ENCODE assay signal across 27 cellular contexts in genomic region chr2:30308280-30308679, GRCh38.
"Had no signal": no experiment of that assay in that cellular context is flagged by ENCODE, and none has a peak within 500 bp of the region (broad histone marks: within the 10 kb centered on the region; RNA-seq: fewer than 3 reads in every experiment).

No MANE protein-coding gene starts in this region.

- H3K27ac ChIP-seq: stomach, suprapubic skin, testis, thoracic aorta, thyroid gland, tibial artery, tibial nerve, transverse colon, upper lobe of left lung, upper lobe of right lung, uterus, vagina had no signal

- H3K4me1 ChIP-seq: stomach, suprapubic skin, testis, thyroid gland, tibial nerve, transverse colon, upper lobe of left lung, upper lobe of right lung, uterus had no signal

- H3K36me3 Mint-ChIP-seq: stimulated activated effector memory CD8-positive, alpha-beta T cell treated with anti-CD3 and anti-CD28 coated beads, Interleukin-12 subunit alpha, Interleukin-12 subunit beta, amount 100 ng/mL, for 72 hours; stimulated activated memory B cell treated with anti-CD40 and anti-IgM and Interleukin-4, amounts not matched to agents 10 μg/mL and 1 μg/mL and 100 μg/mL, for 72 hours; type B pancreatic cell had no signal

- DNase-seq: stimulated activated CD4-positive, alpha-beta T cell treated with anti-CD3 and anti-CD28 coated beads, Interleukin-2, amount 100 ng/mL, for 48 hours; stimulated activated CD4-positive, alpha-beta T cell treated with anti-CD3 and anti-CD28 coated beads, Interleukin-4, amount 100 ng/mL, for 1 hour; stimulated activated CD4-positive, alpha-beta T cell treated with anti-CD3 and anti-CD28 coated beads, Interleukin-4, amount 100 ng/mL, for 24 hours; stimulated activated CD4-positive, alpha-beta T cell treated with anti-CD3 and anti-CD28 coated beads, Interleukin-4, amount 100 ng/mL, for 4 hours; stimulated activated CD8-positive, alpha-beta memory T cell treated with anti-CD3 and anti-CD28 coated beads, Interleukin-4, amount 100 ng/mL, for 48 hours; stimulated activated naive B cell treated with anti-CD40 and anti-IgM and Interleukin-4, amounts not matched to agents 10 μg/mL and 1 μg/mL and 100 μg/mL, for 72 hours; stimulated activated naive CD4-positive, alpha-beta T cell; stimulated activated naive CD8-positive, alpha-beta T cell treated with anti-CD3 and anti-CD28 coated beads, Interleukin-15, amount 100 ng/mL, for 72 hours; stimulated activated naive CD8-positive, alpha-beta T cell treated with anti-CD3 and anti-CD28 coated beads, Interleukin-15, Interleukin-2, amounts not matched to agents 100 U/mL and 50 U/mL, for 24 hours; stomach; substantia nigra; testis; thyroid gland; tibial artery; transverse colon; trophoblast cell; upper lobe of left lung; upper lobe of right lung; uterus had no signal

- H3K4me3 ChIP-seq: stomach, suprapubic skin, testis, thoracic aorta, thyroid gland, tibial artery, tibial nerve, transverse colon, upper lobe of left lung, upper lobe of right lung, uterus, vagina had no signal

- H3K9me3 Mint-ChIP-seq: stimulated activated memory B cell treated with anti-CD40 and anti-IgM and Interleukin-4, amounts not matched to agents 10 μg/mL and 1 μg/mL and 100 μg/mL, for 72 hours; type B pancreatic cell had no signal

- H3K4me3 Mint-ChIP-seq: stimulated activated effector memory CD8-positive, alpha-beta T cell treated with anti-CD3 and anti-CD28 coated beads, Interleukin-12 subunit alpha, Interleukin-12 subunit beta, amount 100 ng/mL, for 72 hours; stimulated activated memory B cell treated with anti-CD40 and anti-IgM and Interleukin-4, amounts not matched to agents 10 μg/mL and 1 μg/mL and 100 μg/mL, for 72 hours; stimulated activated naive B cell treated with anti-CD40 and anti-IgM and Interleukin-4, amounts not matched to agents 10 μg/mL and 1 μg/mL and 100 μg/mL, for 72 hours; stimulated activated naive CD8-positive, alpha-beta T cell treated with anti-CD3 and anti-CD28 coated beads, Interleukin-15, amount 100 ng/mL, for 72 hours; stimulated activated naive CD8-positive, alpha-beta T cell treated with anti-CD3 and anti-CD28 coated beads, Interleukin-15, Interleukin-2, amounts not matched to agents 100 ng/mL and 50 ng/mL, for 24 hours; type B pancreatic cell had no signal

- H3K27me3 Mint-ChIP-seq: stimulated activated memory B cell treated with anti-CD40 and anti-IgM and Interleukin-4, amounts not matched to agents 10 μg/mL and 1 μg/mL and 100 μg/mL, for 72 hours; stimulated activated naive B cell treated with anti-CD40 and anti-IgM and Interleukin-4, amounts not matched to agents 10 μg/mL and 1 μg/mL and 100 μg/mL, for 72 hours; stimulated activated naive CD8-positive, alpha-beta T cell treated with anti-CD3 and anti-CD28 coated beads, Interleukin-15, amount 100 ng/mL, for 72 hours; stimulated activated naive CD8-positive, alpha-beta T cell treated with anti-CD3 and anti-CD28 coated beads, Interleukin-15, Interleukin-2, amounts not matched to agents 100 ng/mL and 50 ng/mL, for 24 hours; type B pancreatic cell had no signal

- H3K27me3 ChIP-seq: stomach, suprapubic skin, testis, thyroid gland, tibial artery, tibial nerve, transverse colon, upper lobe of left lung, upper lobe of right lung, uterus, vagina had no signal

- ATAC-seq: stimulated activated effector memory CD8-positive, alpha-beta T cell treated with anti-CD3 and anti-CD28 coated beads, Interleukin-12 subunit alpha, Interleukin-12 subunit beta, amount 100 ng/mL, for 72 hours; stimulated activated memory B cell treated with anti-CD40 and anti-IgM and Interleukin-4, amounts not matched to agents 10 μg/mL and 1 μg/mL and 100 μg/mL, for 72 hours; stimulated activated naive B cell treated with anti-CD40 and anti-IgM and Interleukin-4, amounts not matched to agents 10 μg/mL and 1 μg/mL and 100 μg/mL, for 72 hours; stimulated activated naive CD8-positive, alpha-beta T cell treated with anti-CD3 and anti-CD28 coated beads, Interleukin-15, amount 100 ng/mL, for 72 hours; stimulated activated naive CD8-positive, alpha-beta T cell treated with anti-CD3 and anti-CD28 coated beads, Interleukin-15, Interleukin-2, amounts not matched to agents 100 U/mL and 50 U/mL, for 24 hours had no signal

- H3K9me3 ChIP-seq: stomach, suprapubic skin, testis, thoracic aorta, thyroid gland, tibial artery, tibial nerve, transverse colon, upper lobe of left lung, upper lobe of right lung, uterus, vagina had no signal

- H3K27ac Mint-ChIP-seq: stimulated activated effector memory CD8-positive, alpha-beta T cell treated with anti-CD3 and anti-CD28 coated beads, Interleukin-12 subunit alpha, Interleukin-12 subunit beta, amount 100 ng/mL, for 72 hours; stimulated activated naive B cell treated with anti-CD40 and anti-IgM and Interleukin-4, amounts not matched to agents 10 μg/mL and 1 μg/mL and 100 μg/mL, for 72 hours; stimulated activated naive CD8-positive, alpha-beta T cell treated with anti-CD3 and anti-CD28 coated beads, Interleukin-15, Interleukin-2, amounts not matched to agents 100 ng/mL and 50 ng/mL, for 24 hours; type B pancreatic cell had no signal

- H3K36me3 ChIP-seq: stomach, suprapubic skin, thoracic aorta, thyroid gland, tibial artery, tibial nerve, transverse colon, upper lobe of left lung, upper lobe of right lung, uterus, vagina had no signal
